Comparison of ENCODE assay signal across 19 cellular contexts in genomic region chr4:185311113-185311888, GRCh38.
DNase-seq lines count a peak whose midpoint lies in the region; ATAC-seq, FAIRE-seq and TF ChIP-seq lines count a peak whose summit lies in the region.
"Had no signal": no experiment of that assay in that cellular context is flagged by ENCODE, and none has a peak within 500 bp of the region (broad histone marks: within the 10 kb centered on the region; RNA-seq: fewer than 3 reads in every experiment).

No MANE protein-coding gene starts in this region.

- no peaks in the 10 kb centered on the region for H3K4me1 ChIP-seq in HepG2 (ENCODE audit: insufficient read depth, low read length)
- no peaks in the 10 kb centered on the region for H3K4me1 ChIP-seq in right lobe of liver
- H3K4me1 ChIP-seq in H9 (ENCODE audit: insufficient read depth, low read length) = peaks cover 7% of the 10 kb centered on the region
- no peaks in the 10 kb centered on the region for H3K4me1 ChIP-seq in A673 (ENCODE audit: insufficient read depth, low read length, poor library complexity, severe bottlenecking)

- H3K18ac ChIP-seq in H9 (ENCODE audit: insufficient read length, low read depth, low read length) = no peak overlapping the region

- H3K36me3 ChIP-seq in HepG2 (replicated peaks in 1 of 2; ENCODE audit: control insufficient read depth in 1 of 2, insufficient read depth in 2 of 2, low read length in 2 of 2) = peaks cover 16 to 58% of the 10 kb centered on the region in 2 experiments
- peaks cover 0 to 17% (median under 1%) of the 10 kb centered on the region in 4 donors for H3K36me3 ChIP-seq in right lobe of liver
- H3K36me3 ChIP-seq in A673 (ENCODE audit: insufficient read depth, low read length, poor library complexity, severe bottlenecking) = no peaks in the 10 kb centered on the region
- H3K36me3 ChIP-seq: neural progenitor cell had no signal

- no peak overlapping the region for H2BK20ac ChIP-seq in H9 (ENCODE audit: low read depth, low read length, poor library complexity, severe bottlenecking)

- no peak overlapping the region for H3K4me3 Mint-ChIP-seq in H9
- H3K4me3 Mint-ChIP-seq in activated CD4-positive, alpha-beta memory T cell treated with anti-CD3 and anti-CD28 coated beads, Interleukin-2, amount 10 ng/mL, durations not matched to agents 7 days and 5 days = no peak overlapping the region
- H3K4me3 Mint-ChIP-seq: activated naive CD4-positive, alpha-beta T cell treated with anti-CD3 and anti-CD28 coated beads, Interleukin-2, amount 50 U/mL, for 24 hours; CD4-positive, alpha-beta memory T cell; GM23338; neural progenitor cell; stimulated activated naive CD8-positive, alpha-beta T cell treated with anti-CD3 and anti-CD28 coated beads, Interleukin-15, Interleukin-2, amounts not matched to agents 100 ng/mL and 50 ng/mL, for 24 hours had no signal

- no peaks in the 10 kb centered on the region for H3K9me3 Mint-ChIP-seq in H9
- H3K9me3 Mint-ChIP-seq in activated CD4-positive, alpha-beta memory T cell treated with anti-CD3 and anti-CD28 coated beads, Interleukin-2, amount 10 ng/mL, durations not matched to agents 7 days and 5 days = no peaks in the 10 kb centered on the region
- H3K9me3 Mint-ChIP-seq: activated naive CD4-positive, alpha-beta T cell treated with anti-CD3 and anti-CD28 coated beads, Interleukin-2, amount 50 U/mL, for 24 hours; CD4-positive, alpha-beta memory T cell; GM23338; stimulated activated naive CD8-positive, alpha-beta T cell treated with anti-CD3 and anti-CD28 coated beads, Interleukin-15, Interleukin-2, amounts not matched to agents 100 ng/mL and 50 ng/mL, for 24 hours had no signal

- intact Hi-C loops in HepG2 (cut with micrococcal nuclease; ENCODE audit: unreplicated experiment) = no loop called here
- intact Hi-C loops in right lobe of liver (cut with DNase I) = no loop called here
- intact Hi-C loops in A673 (cut with micrococcal nuclease; ENCODE audit: unreplicated experiment) = no loop called here
- intact Hi-C loops in sciatic nerve (cut with DNase I) = no loop called here

- no peak overlapping the region for H2BK120ac ChIP-seq in H9 (ENCODE audit: low read depth, low read length, poor library complexity, severe bottlenecking)

- TF ChIP-seq POLR2A in HepG2 (IDR thresholded peaks at IDR 0.05; ENCODE audit: insufficient read depth in 1 of 2, low read depth in 2 of 2, low read length in 2 of 2) (no peak), right lobe of liver (IDR thresholded peaks at IDR 0.05) (no peak)

- no peak overlapping the region for H2AFZ ChIP-seq in HepG2 (ENCODE audit: low read length)
- H2AFZ ChIP-seq in H9 (ENCODE audit: low read length) = no peak overlapping the region
- H2AFZ ChIP-seq: GM23338, neural progenitor cell had no signal

- no peak for TF ChIP-seq RAD21 in HepG2 (CRISPR knock-in tag; IDR thresholded peaks at IDR 0.05)

- no peak overlapping the region for H4K91ac ChIP-seq in H9 (ENCODE audit: insufficient read length, low read depth, low read length)

- 98% methylated on average over 5 of the region's 5 CpGs for WGBS in HepG2 (ENCODE audit: low lambda C conversion rate)
- 95% methylated on average over 5 of the region's 5 CpGs for WGBS in right lobe of liver (ENCODE audit: insufficient coverage, low coverage, low lambda C conversion rate, missing lambda C conversion rate)
- WGBS in H9 (ENCODE audit: extremely low coverage, insufficient read length, low lambda C conversion rate) = no CpG with 5 or more reads among the region's 5 CpGs

- no peak overlapping the region for H2BK5ac ChIP-seq in H9 (ENCODE audit: insufficient read length, low read length)

- H3K79me1 ChIP-seq in H9 (ENCODE audit: insufficient read depth, low read depth, low read length, poor library complexity, severe bottlenecking) = no peaks in the 10 kb centered on the region

- no peaks in the 10 kb centered on the region for H4K20me1 ChIP-seq in HepG2 (ENCODE audit: insufficient read depth, low read length)
- no peaks in the 10 kb centered on the region for H4K20me1 ChIP-seq in H9 (ENCODE audit: control insufficient read depth, insufficient read depth, insufficient read length)

- peak overlapping the region in 2 of 3 experiments; percentile 72 to 74; a peak in 2 of 7 replicates for H3K27ac Mint-ChIP-seq in H9
- H3K27ac Mint-ChIP-seq in activated CD4-positive, alpha-beta memory T cell treated with anti-CD3 and anti-CD28 coated beads, Interleukin-2, amount 10 ng/mL, durations not matched to agents 7 days and 5 days = no peak overlapping the region
- H3K27ac Mint-ChIP-seq: activated naive CD4-positive, alpha-beta T cell treated with anti-CD3 and anti-CD28 coated beads, Interleukin-2, amount 50 U/mL, for 24 hours; GM23338; neural progenitor cell; stimulated activated naive CD8-positive, alpha-beta T cell treated with anti-CD3 and anti-CD28 coated beads, Interleukin-15, Interleukin-2, amounts not matched to agents 100 ng/mL and 50 ng/mL, for 24 hours had no signal

- no peak overlapping the region for H2AK5ac ChIP-seq in H9 (ENCODE audit: insufficient read length, low read length)

- H3K23me2 ChIP-seq in H9 (ENCODE audit: insufficient read length, low read depth, low read length, poor library complexity, severe bottlenecking) = no peaks in the 10 kb centered on the region

- no peak overlapping the region for H2BK12ac ChIP-seq in H9 (ENCODE audit: insufficient read length, low read depth, low read length)

- H3K4ac ChIP-seq in H9 (ENCODE audit: low read depth, low read length) = no peak overlapping the region

- no peak overlapping the region for H3K56ac ChIP-seq in H9 (ENCODE audit: insufficient read length, low read depth, low read length)

- CTCF ChIA-PET in HepG2 (lab: Yijun Ruan, JAX; ENCODE audit: low intra/inter-chr PET ratio, low total read pairs) (no interaction called here), A673 (lab: Charles Lee) (interaction anchor here (0.6 kb wide), 1 partner anchor 119 kb away, joined by 3 read pairs; no protein-coding TSS in a partner anchor)
- CTCF ChIA-PET in activated CD4-positive, alpha-beta memory T cell treated with anti-CD3 and anti-CD28 coated beads, Interleukin-2, amount 10 ng/mL, durations not matched to agents 7 days and 5 days (lab: Charles Lee) = no interaction called here

- no peaks in the 10 kb centered on the region for H3K9me3 ChIP-seq in HepG2 (ENCODE audit: low read length)
- no peaks in the 10 kb centered on the region for H3K9me3 ChIP-seq in right lobe of liver
- no peaks in the 10 kb centered on the region for H3K9me3 ChIP-seq in H9 (ENCODE audit: control insufficient read depth, low read depth, low read length)
- H3K9me3 ChIP-seq in A673 (ENCODE audit: low read depth, low read length, poor library complexity, severe bottlenecking) = no peaks in the 10 kb centered on the region

- no peaks in the 10 kb centered on the region for H3K79me2 ChIP-seq in HepG2 (ENCODE audit: insufficient read depth, low read length)
- no peaks in the 10 kb centered on the region for H3K79me2 ChIP-seq in H9 (ENCODE audit: insufficient read depth, low read length)

- peaks cover 28 to 30% of the 10 kb centered on the region in 2 experiments for H3K4me1 Mint-ChIP-seq in H9
- peaks cover 18% of the 10 kb centered on the region for H3K4me1 Mint-ChIP-seq in activated CD4-positive, alpha-beta memory T cell treated with anti-CD3 and anti-CD28 coated beads, Interleukin-2, amount 10 ng/mL, durations not matched to agents 7 days and 5 days
- H3K4me1 Mint-ChIP-seq: activated naive CD4-positive, alpha-beta T cell treated with anti-CD3 and anti-CD28 coated beads, Interleukin-2, amount 50 U/mL, for 24 hours; CD4-positive, alpha-beta memory T cell had no signal

- H2BK15ac ChIP-seq in H9 (ENCODE audit: low read depth, low read length) = no peak overlapping the region

- no peak overlapping the region for H3K4me2 ChIP-seq in HepG2 (ENCODE audit: low read depth, low read length)
- H3K4me2 ChIP-seq in H9 (ENCODE audit: insufficient read depth, insufficient read length, low read length) = no peak overlapping the region
- H3K4me2 ChIP-seq: GM23338, neural progenitor cell had no signal

- no peak overlapping the region for H3K9ac ChIP-seq in HepG2 (ENCODE audit: insufficient read depth, low read depth, low read length)
- H3K9ac ChIP-seq in H9 (ENCODE audit: extremely low read depth, insufficient read length, low read length) = no peak overlapping the region
- H3K9ac ChIP-seq: neural progenitor cell had no signal

- BruUV-seq in HepG2 (replicated peaks; lab: Mats Ljungman, UMichigan) (TSS peak; percentile 28), A673 (replicated peaks; lab: Mats Ljungman, UMichigan) (no TSS peak)

- no peaks in the 10 kb centered on the region for H3K27me3 Mint-ChIP-seq in H9 (ENCODE audit: low read depth)
- no peaks in the 10 kb centered on the region for H3K27me3 Mint-ChIP-seq in activated CD4-positive, alpha-beta memory T cell treated with anti-CD3 and anti-CD28 coated beads, Interleukin-2, amount 10 ng/mL, durations not matched to agents 7 days and 5 days
- H3K27me3 Mint-ChIP-seq: activated naive CD4-positive, alpha-beta T cell treated with anti-CD3 and anti-CD28 coated beads, Interleukin-2, amount 50 U/mL, for 24 hours; CD4-positive, alpha-beta memory T cell; stimulated activated naive CD8-positive, alpha-beta T cell treated with anti-CD3 and anti-CD28 coated beads, Interleukin-15, Interleukin-2, amounts not matched to agents 100 ng/mL and 50 ng/mL, for 24 hours had no signal

- POLR2A ChIA-PET in HepG2 (lab: Yijun Ruan, JAX) = no interaction called here
- POLR2A ChIA-PET in A673 (lab: Charles Lee; ENCODE audit: low non-redundant PET) = no interaction called here
- POLR2A ChIA-PET in activated CD4-positive, alpha-beta memory T cell treated with anti-CD3 and anti-CD28 coated beads, Interleukin-2, amount 10 ng/mL, durations not matched to agents 7 days and 5 days (lab: Charles Lee) = no interaction called here

- H3K14ac ChIP-seq in H9 (ENCODE audit: insufficient read depth, low read length) = no peak overlapping the region

- no peak overlapping the region for H3T11ph ChIP-seq in H9 (ENCODE audit: low read length)

- H3K27ac ChIP-seq in HepG2 (ENCODE audit: extremely low read length, insufficient read depth, low read length) (no peak overlapping the region), right lobe of liver (no peak overlapping the region), H9 (ENCODE audit: insufficient read length, low read depth, low read length) (no peak overlapping the region), A673 (ENCODE audit: low read depth, low read length, poor library complexity, severe bottlenecking) (no peak overlapping the region)
- H3K27ac ChIP-seq: neural progenitor cell had no signal

- H3K4me3 ChIP-seq in HepG2 (replicated peaks in 1 of 3; ENCODE audit: insufficient read depth in 1 of 3, low read depth in 2 of 3, low read length in 3 of 3) = no peak overlapping the region
- H3K4me3 ChIP-seq in right lobe of liver = no peak overlapping the region
- H3K4me3 ChIP-seq in A673 (ENCODE audit: low read depth, low read length, poor library complexity, severe bottlenecking) = no peak overlapping the region
- H3K4me3 ChIP-seq: GM23338, neural progenitor cell had no signal

- TF ChIP-seq CTCF in HepG2 (CRISPR knock-in tag; IDR thresholded peaks at IDR 0.05) (no peak), right lobe of liver (IDR thresholded peaks at IDR 0.05) (no peak), H9 (conservative IDR thresholded peaks at IDR 0.05) (no peak), A673 (conservative IDR thresholded peaks at IDR 0.05; ENCODE audit: low read depth, low read length) (no peak)

- H3K36me3 Mint-ChIP-seq in H9 (ENCODE audit: insufficient read depth in 1 of 3, low read depth in 3 of 3) = peaks cover 2 to 71% (median 62%) of the 10 kb centered on the region in 3 experiments; a peak in 6 of 7 replicates
- peaks cover 54% of the 10 kb centered on the region for H3K36me3 Mint-ChIP-seq in activated CD4-positive, alpha-beta memory T cell treated with anti-CD3 and anti-CD28 coated beads, Interleukin-2, amount 10 ng/mL, durations not matched to agents 7 days and 5 days (ENCODE audit: low read depth)

- DNase-seq in HepG2 (ENCODE audit: low spot score) = no peak
- no peak for DNase-seq in right lobe of liver
- no peak for DNase-seq in H9
- no peak for DNase-seq in A673 (ENCODE audit: low spot score)
- no peak for DNase-seq in RPMI8226
- no peak for DNase-seq in activated CD4-positive, alpha-beta memory T cell treated with anti-CD3 and anti-CD28 coated beads, Interleukin-2, amount 10 ng/mL, durations not matched to agents 7 days and 5 days
- DNase-seq in sciatic nerve (ENCODE audit: low spot score) = no peak
- DNase-seq: 8988T; CD4-positive, alpha-beta memory T cell; effector memory CD4-positive, alpha-beta T cell; EL; NCI-H1105; NCI-H226 had no signal

- in situ Hi-C loops in HepG2 (cut with HindIII; ENCODE audit: extremely low pct_ligation_motif_present, low pct_unique_long_range_greater_than_20kb) = no loop called here

- H3K27me3 ChIP-seq in HepG2 (ENCODE audit: control insufficient read depth in 1 of 2, insufficient read depth in 2 of 2, low read length in 2 of 2) = no peaks in the 10 kb centered on the region
- H3K27me3 ChIP-seq in right lobe of liver = no peaks in the 10 kb centered on the region
- H3K27me3 ChIP-seq in H9 (ENCODE audit: insufficient read depth, low read length) = no peaks in the 10 kb centered on the region
- no peaks in the 10 kb centered on the region for H3K27me3 ChIP-seq in A673 (replicated peaks; ENCODE audit: insufficient read depth, low read depth, low read length, poor library complexity)
- H3K27me3 ChIP-seq: neural progenitor cell had no signal

- H3K23ac ChIP-seq in H9 (ENCODE audit: insufficient read length, low read depth, low read length) = no peak overlapping the region

- FAIRE-seq in HepG2 (lab: Jason Lieb, UNC) = no peak

- no peak overlapping the region for H4K5ac ChIP-seq in H9 (ENCODE audit: insufficient read length, low read depth, low read length)

- H4K8ac ChIP-seq in H9 (replicated peaks; ENCODE audit: insufficient read length, low read depth, low read length) = no peak overlapping the region

- TF ChIP-seq EP300 in HepG2 (IDR thresholded peaks at IDR 0.05; ENCODE audit: low read depth in 2 of 2, low read length in 2 of 2) (no peak), HepG2 (CRISPR knock-in tag; IDR thresholded peaks at IDR 0.05; ENCODE audit: borderline replicate concordance) (no peak)

- no peak for ATAC-seq in HepG2
- ATAC-seq in right lobe of liver = no peak
- peak; percentile 18 for ATAC-seq in HG03442 (IDR thresholded peaks at IDR 0.05; ENCODE audit: unreplicated experiment)
- no peak for ATAC-seq in sciatic nerve
- ATAC-seq: GM23338, SK-N-SH treated with all-trans-retinoic acid at 6 μM for 48 hours had no signal
